Comparison of ENCODE assay signal across 21 cellular contexts in genomic region chr16:4366016-4366415, GRCh38. TPM values are rescaled to one million over a fixed set of nuclear protein-coding genes. Genes with fewer than 3 reads are reported as not detected.
A peak's percentile ranks its signal among the peaks of the same experiment; 100 is the strongest.
DNase-seq lines count a peak whose midpoint lies in the region; ATAC-seq, FAIRE-seq and TF ChIP-seq lines count a peak whose summit lies in the region.
"Had no signal": no experiment of that assay in that cellular context is flagged by ENCODE, and none has a peak within 500 bp of the region (broad histone marks: within the 10 kb centered on the region; RNA-seq: fewer than 3 reads in every experiment).

No MANE protein-coding gene starts in this region.

- TF ChIP-seq POLR2A in K562 (conservative IDR thresholded peaks at IDR 0.05), result no peak

- no peak for ATAC-seq in K562
- ATAC-seq in activated T-helper 17 cell treated with anti-CD3 and anti-CD28 coated beads, Interleukin-2, amount 50 U/mL, for 72 hours (replicated peaks), result no peak

- H3K36me3 ChIP-seq in BLaER1 (peaks cover 83% of the 10 kb centered on the region), K562 (ENCODE audit: control insufficient read depth, insufficient read depth, low read length) (peaks cover 42% of the 10 kb centered on the region; the same call in 2 of the 3 replicates), trophoblast cell (ENCODE audit: control insufficient read depth in 1 of 2, insufficient read depth in 2 of 2, low read length in 2 of 2) (peaks cover 7 to 19% of the 10 kb centered on the region in 2 experiments)

- no peak overlapping the region for H4K8ac ChIP-seq in trophoblast cell (ENCODE audit: low read depth, low read length)

- H3K18ac ChIP-seq in trophoblast cell (ENCODE audit: low read length), result no peak overlapping the region

- H3K9ac ChIP-seq in BLaER1 (no peak overlapping the region), K562 (ENCODE audit: insufficient read depth in 1 of 2, low read depth in 2 of 2, low read length in 2 of 2) (peak overlapping the region in 1 of 2 experiments; percentile 73; a peak in 2 of 4 replicates), trophoblast cell (ENCODE audit: low read length) (no peak overlapping the region)

- no peak for FAIRE-seq in K562 (lab: Jason Lieb, UNC)
- FAIRE-seq: A204.1 had no signal

- peaks cover 12 to 25% (median 22%) of the 10 kb centered on the region in 3 donors for H3K4me1 Mint-ChIP-seq in IgD-negative memory B cell
- H3K4me1 Mint-ChIP-seq in activated naive CD8-positive, alpha-beta T cell treated with anti-CD3 and anti-CD28 coated beads for 36 hours, result no peaks in the 10 kb centered on the region
- H3K4me1 Mint-ChIP-seq in activated CD4-positive, alpha-beta memory T cell treated with anti-CD3 and anti-CD28 coated beads for 36 hours (ENCODE audit: low read depth), result no peaks in the 10 kb centered on the region
- no peaks in the 10 kb centered on the region for H3K4me1 Mint-ChIP-seq in activated T-helper 17 cell treated with anti-CD3 and anti-CD28 coated beads, Interleukin-2, amount 50 U/mL, for 72 hours
- H3K4me1 Mint-ChIP-seq: CD14-positive monocyte had no signal

- no TSS peak for BruUV-seq in K562 (replicated peaks; lab: Mats Ljungman, UMichigan)

- no peak overlapping the region for H2AK5ac ChIP-seq in trophoblast cell (ENCODE audit: low read length)

- H3K14ac ChIP-seq in trophoblast cell (ENCODE audit: low read length), result no peak overlapping the region

- peaks cover 25% of the 10 kb centered on the region for H3K4me1 ChIP-seq in BLaER1
- peaks cover 17 to 62% of the 10 kb centered on the region in 2 experiments for H3K4me1 ChIP-seq in K562 (replicated peaks in 1 of 2; ENCODE audit: control insufficient read depth in 2 of 2, insufficient read depth in 2 of 2, low read length in 2 of 2)
- peaks cover 25 to 30% of the 10 kb centered on the region in 2 experiments for H3K4me1 ChIP-seq in trophoblast cell (ENCODE audit: control insufficient read depth in 1 of 2, insufficient read depth in 2 of 2, low read length in 2 of 2)
- H3K4me1 ChIP-seq: HAP-1 had no signal

- peak overlapping the region in 2 of 3 donors; percentile 93 to 94 for H3K27ac Mint-ChIP-seq in IgD-negative memory B cell
- H3K27ac Mint-ChIP-seq in activated naive CD8-positive, alpha-beta T cell treated with anti-CD3 and anti-CD28 coated beads for 36 hours, result no peak overlapping the region
- no peak overlapping the region for H3K27ac Mint-ChIP-seq in activated CD4-positive, alpha-beta memory T cell treated with anti-CD3 and anti-CD28 coated beads for 36 hours
- H3K27ac Mint-ChIP-seq in activated T-helper 17 cell treated with anti-CD3 and anti-CD28 coated beads, Interleukin-2, amount 50 U/mL, for 72 hours, result no peak overlapping the region

- peak overlapping the region; percentile 23 for H2BK120ac ChIP-seq in trophoblast cell (ENCODE audit: insufficient read depth, low read length, poor library complexity)

- H3K9me3 Mint-ChIP-seq in IgD-negative memory B cell, result no peaks in the 10 kb centered on the region
- H3K9me3 Mint-ChIP-seq in activated naive CD8-positive, alpha-beta T cell treated with anti-CD3 and anti-CD28 coated beads for 36 hours, result no peaks in the 10 kb centered on the region
- H3K9me3 Mint-ChIP-seq in activated CD4-positive, alpha-beta memory T cell treated with anti-CD3 and anti-CD28 coated beads for 36 hours, result no peaks in the 10 kb centered on the region
- no peaks in the 10 kb centered on the region for H3K9me3 Mint-ChIP-seq in activated T-helper 17 cell treated with anti-CD3 and anti-CD28 coated beads, Interleukin-2, amount 50 U/mL, for 72 hours
- H3K9me3 Mint-ChIP-seq: CD14-positive monocyte had no signal

- peak overlapping the region in 2 of 4 donors; percentile 65 for H3K4me3 Mint-ChIP-seq in IgD-negative memory B cell
- no peak overlapping the region for H3K4me3 Mint-ChIP-seq in activated naive CD8-positive, alpha-beta T cell treated with anti-CD3 and anti-CD28 coated beads for 36 hours
- H3K4me3 Mint-ChIP-seq in activated CD4-positive, alpha-beta memory T cell treated with anti-CD3 and anti-CD28 coated beads for 36 hours, result no peak overlapping the region
- no peak overlapping the region for H3K4me3 Mint-ChIP-seq in activated T-helper 17 cell treated with anti-CD3 and anti-CD28 coated beads, Interleukin-2, amount 50 U/mL, for 72 hours
- H3K4me3 Mint-ChIP-seq: CD14-positive monocyte had no signal

- no peaks in the 10 kb centered on the region for H3K27me3 Mint-ChIP-seq in IgD-negative memory B cell
- no peaks in the 10 kb centered on the region for H3K27me3 Mint-ChIP-seq in activated naive CD8-positive, alpha-beta T cell treated with anti-CD3 and anti-CD28 coated beads for 36 hours
- H3K27me3 Mint-ChIP-seq in activated CD4-positive, alpha-beta memory T cell treated with anti-CD3 and anti-CD28 coated beads for 36 hours, result no peaks in the 10 kb centered on the region
- H3K27me3 Mint-ChIP-seq in activated T-helper 17 cell treated with anti-CD3 and anti-CD28 coated beads, Interleukin-2, amount 50 U/mL, for 72 hours, result no peaks in the 10 kb centered on the region

- H3K79me2 ChIP-seq in K562 (ENCODE audit: control insufficient read depth, insufficient read depth, low read length) (no peaks in the 10 kb centered on the region), trophoblast cell (ENCODE audit: control insufficient read depth, insufficient read depth, low read length, poor library complexity) (no peaks in the 10 kb centered on the region)

- no peak overlapping the region for H3K4me3 ChIP-seq in BLaER1
- no peak overlapping the region for H3K4me3 ChIP-seq in K562
- H3K4me3 ChIP-seq in trophoblast cell (ENCODE audit: low read depth, low read length), result no peak overlapping the region
- H3K4me3 ChIP-seq: HAP-1, SK-N-MC had no signal

- H4K20me1 ChIP-seq in BLaER1, result peaks cover 87% of the 10 kb centered on the region
- H4K20me1 ChIP-seq in K562 (replicated peaks; ENCODE audit: control insufficient read depth, insufficient read depth, low read length), result 0 out of 2 replicates have a peak, but pooled peaks cover 2% of the 10 kb centered on the region

- H3K4ac ChIP-seq in trophoblast cell (ENCODE audit: low read depth, low read length), result no peak overlapping the region

- in situ Hi-C loops in K562 (cut with MboI), result no loop called here

- H3K4me2 ChIP-seq in BLaER1 (peak overlapping the region; percentile 70), K562 (ENCODE audit: insufficient read depth, low read length) (no peak overlapping the region), trophoblast cell (ENCODE audit: low read length) (no peak overlapping the region)

- TF ChIP-seq RAD21 in K562 (CRISPR knock-in tag; conservative IDR thresholded peaks at IDR 0.05 in 1 of 2, IDR thresholded peaks at IDR 0.05 in 1 of 2), result no peak

- no peak overlapping the region for H4K12ac ChIP-seq in trophoblast cell (ENCODE audit: low read depth, low read length)

- H2BK5ac ChIP-seq in trophoblast cell (ENCODE audit: low read depth, low read length, poor library complexity), result no peak overlapping the region

- POLR2A ChIA-PET in K562 (lab: Yijun Ruan, JAX), result no interaction called here
- POLR2A ChIA-PET in activated CD4-positive, alpha-beta memory T cell treated with anti-CD3 and anti-CD28 coated beads for 36 hours (lab: Charles Lee), result no interaction called here

- intact Hi-C loops in K562 (cut with micrococcal nuclease), result no loop called here
- intact Hi-C loops in activated CD4-positive, alpha-beta memory T cell treated with anti-CD3 and anti-CD28 coated beads for 36 hours (cut with micrococcal nuclease), result no loop called here

- H3K9me3 ChIP-seq in BLaER1, result no peaks in the 10 kb centered on the region
- no peaks in the 10 kb centered on the region for H3K9me3 ChIP-seq in K562 (replicated peaks; ENCODE audit: control insufficient read depth, insufficient read depth, low read depth, low read length)
- peaks cover 4% of the 10 kb centered on the region for H3K9me3 ChIP-seq in trophoblast cell (ENCODE audit: insufficient read depth, low read depth, low read length)
- H3K9me3 ChIP-seq: HAP-1 had no signal

- H3K23ac ChIP-seq in trophoblast cell (ENCODE audit: low read length), result no peak overlapping the region

- H3K9me1 ChIP-seq in K562 (ENCODE audit: control insufficient read depth, insufficient read depth, low read length), result no peaks in the 10 kb centered on the region

- no peak for TF ChIP-seq CTCF in K562 (IDR thresholded peaks at IDR 0.05 in 2 of 3, conservative IDR thresholded peaks at IDR 0.05 in 1 of 3; ENCODE audit: insufficient read depth in 2 of 3, low read depth in 1 of 3, low read length in 3 of 3)

- CTCF ChIA-PET in K562 (lab: Yijun Ruan, JAX; ENCODE audit: low intra/inter-chr PET ratio), result no interaction called here
- CTCF ChIA-PET in activated CD4-positive, alpha-beta memory T cell treated with anti-CD3 and anti-CD28 coated beads for 36 hours (lab: Charles Lee), result interaction anchor here (1.1 kb wide), 1 partner anchor 57 kb away, joined by 3 read pairs; no protein-coding TSS in a partner anchor

- 0 out of 2 replicates have a peak overlapping the region, but pooled peaks have one; percentile 27 for H3K27ac ChIP-seq in BLaER1
- H3K27ac ChIP-seq in K562 (ENCODE audit: extremely low read depth, low read depth, low read length), result no peak overlapping the region
- no peak overlapping the region for H3K27ac ChIP-seq in trophoblast cell (ENCODE audit: low read depth, low read length)
- H3K27ac ChIP-seq: SK-N-MC had no signal

- peak overlapping the region; percentile 36 for H4K91ac ChIP-seq in trophoblast cell (ENCODE audit: low read depth, low read length)

- H3K27me3 ChIP-seq in BLaER1 (no peaks in the 10 kb centered on the region), K562 (ENCODE audit: control insufficient read depth in 2 of 2, insufficient read depth in 2 of 2, low read length in 2 of 2) (no peaks in the 10 kb centered on the region), trophoblast cell (ENCODE audit: insufficient read depth, low read length) (no peaks in the 10 kb centered on the region)

- H3K79me1 ChIP-seq in trophoblast cell (ENCODE audit: low read length), result peaks cover 6% of the 10 kb centered on the region

- H2BK12ac ChIP-seq in trophoblast cell (ENCODE audit: low read length), result peak overlapping the region; percentile 54

- no peak for DNase-seq in K562 (ENCODE audit: extremely low read depth in 1 of 4, low spot score in 3 of 4)
- DNase-seq in trophoblast cell, result no peak
- DNase-seq in activated naive CD8-positive, alpha-beta T cell treated with anti-CD3 and anti-CD28 coated beads for 36 hours, result no peak
- DNase-seq in activated CD4-positive, alpha-beta memory T cell treated with anti-CD3 and anti-CD28 coated beads for 36 hours, result no peak
- DNase-seq in COLO829 (ENCODE audit: low spot score), result no peak
- DNase-seq: GOT3, IMR-90, NCI-H1092, NCI-H1417 treated with DMSO at 0.1 percent for 48 hours, NCI-H1694 treated with DMSO at 0.1 percent for 48 hours, NCI-H2081, NCI-H2227 treated with DMSO at 0.1 percent for 48 hours, NCI-H526 treated with DMSO at 0.1 percent for 48 hours, SIG-M5 had no signal

- peaks cover 7% of the 10 kb centered on the region for H3K36me3 Mint-ChIP-seq in IgD-negative memory B cell
- H3K36me3 Mint-ChIP-seq in activated naive CD8-positive, alpha-beta T cell treated with anti-CD3 and anti-CD28 coated beads for 36 hours, result peaks cover 4% of the 10 kb centered on the region
- H3K36me3 Mint-ChIP-seq in activated CD4-positive, alpha-beta memory T cell treated with anti-CD3 and anti-CD28 coated beads for 36 hours, result peaks cover 3% of the 10 kb centered on the region
- peaks cover 31% of the 10 kb centered on the region for H3K36me3 Mint-ChIP-seq in activated T-helper 17 cell treated with anti-CD3 and anti-CD28 coated beads, Interleukin-2, amount 50 U/mL, for 72 hours (ENCODE audit: low read depth)

- 91% methylated on average over 10 of the region's 13 CpGs for WGBS in K562 (ENCODE audit: insufficient coverage, low coverage, missing lambda C conversion rate)
- no CpG with 5 or more reads among the region's 13 CpGs for WGBS in trophoblast cell (ENCODE audit: extremely low coverage, insufficient coverage, insufficient read length)

- H2AFZ ChIP-seq in K562 (ENCODE audit: low read depth, low read length) (no peak overlapping the region), trophoblast cell (ENCODE audit: insufficient read depth, low read length, poor library complexity) (no peak overlapping the region)

- TF ChIP-seq EP300 in K562 (IDR thresholded peaks at IDR 0.05; ENCODE audit: low read length), result no peak

RNA-seq across cellular contexts. Expression of gene VASN, which starts 5.6 kb away (rescaled TPM):
- polyA plus RNA-seq in IgD-negative memory B cell (0.45 TPM), K562 (2011; rRNA removed) (0.31 and 1.2 TPM in 2 replicates), K562 (2014; fragmentation: Illumina TruSeq; extraction: Trizol) (0.16 and 0.42 TPM in 2 replicates), K562 (2014; fragmentation: Nextera tagmentation; extraction: Ambion mirVana) (under 1 TPM in 1 of 2 experiments, not detected in 1; 0.01 TPM), K562 (2014; rRNA removed) (0.78 and 0.90 TPM in 2 replicates)
- total RNA-seq in K562 (2011; cell fraction: chromatin; rRNA removed; ENCODE audit: low replicate concordance), result 1.2 and 9.8 TPM in 2 replicates
- 10.1 and 15.2 TPM in 2 replicates for total RNA-seq in K562 (2011; cell fraction: nucleolus; rRNA removed)
- total RNA-seq in K562 (2011; cell fraction: nucleoplasm; rRNA removed), result 3.7 and 5.7 TPM in 2 replicates
- total RNA-seq in K562 (2014; rRNA removed) (1.7 and 2.2 TPM in 2 replicates), K562 (2014; rRNA removed; fragmentation: Illumina TruSeq; extraction: Trizol) (0.06 and 0.07 TPM in 2 replicates), K562 (2015; rRNA removed; fragmentation: Illumina TruSeq; extraction: Trizol) (0.51 and 1.1 TPM in 2 replicates), K562 (2021) (2.4 and 2.5 TPM in 2 replicates)
- polyA plus RNA-seq in K562 (2011; cell fraction: cytosol; rRNA removed), result 0.78 and 3.2 TPM in 2 replicates
- 1.2 and 2.6 TPM in 2 replicates for polyA plus RNA-seq in K562 (2011; cell fraction: nucleus; rRNA removed)
- polyA plus RNA-seq in K562 (2012), result 2.9 and 6.1 TPM in 2 replicates
- 0.56 and 0.63 TPM in 2 replicates for polyA minus RNA-seq in K562 (2011; rRNA and poly(A)+ RNA removed)
- polyA minus RNA-seq in K562 (2011; cell fraction: cytosol; rRNA and poly(A)+ RNA removed), result 1.1 and 2.8 TPM in 2 replicates
- 3.4 and 6.3 TPM in 2 replicates for polyA minus RNA-seq in K562 (2011; cell fraction: nucleus; rRNA and poly(A)+ RNA removed)
- 17.6 and 18.2 TPM in 2 replicates for polyA plus RNA-seq in trophoblast cell (2013)
- under 1 TPM in 1 of 2 experiments, not detected in 1; 0.08 TPM for total RNA-seq in activated naive CD8-positive, alpha-beta T cell treated with anti-CD3 and anti-CD28 coated beads for 36 hours
- under 1 TPM in 1 of 2 experiments, not detected in 1; 0.07 TPM for total RNA-seq in activated CD4-positive, alpha-beta memory T cell treated with anti-CD3 and anti-CD28 coated beads for 36 hours
- under 1 TPM; 0.11 to 0.29 TPM for total RNA-seq in activated T-helper 17 cell treated with anti-CD3 and anti-CD28 coated beads, Interleukin-2, amount 50 U/mL, for 72 hours
- polyA plus RNA-seq: CD14-positive monocyte had no signal

RNA-seq across cellular contexts. Expression of gene PAM16, which starts 14.9 kb away (rescaled TPM):
- polyA plus RNA-seq in IgD-negative memory B cell (40.4 TPM), K562 (2011; rRNA removed) (79.3 and 88.9 TPM in 2 replicates), K562 (2014; fragmentation: Illumina TruSeq; extraction: Trizol) (49.0 and 66.3 TPM in 2 replicates), K562 (2014; fragmentation: Nextera tagmentation; extraction: Ambion mirVana) (10 to 100 TPM; 41.5 to 81.1 TPM), K562 (2014; rRNA removed) (243 and 273 TPM in 2 replicates)
- total RNA-seq in K562 (2011; cell fraction: chromatin; rRNA removed; ENCODE audit: low replicate concordance), result 70.0 and 135 TPM in 2 replicates
- total RNA-seq in K562 (2011; cell fraction: nucleolus; rRNA removed), result 74.5 and 92.1 TPM in 2 replicates
- 76.8 and 107 TPM in 2 replicates for total RNA-seq in K562 (2011; cell fraction: nucleoplasm; rRNA removed)
- total RNA-seq in K562 (2014; rRNA removed) (173 and 213 TPM in 2 replicates), K562 (2014; rRNA removed; fragmentation: Illumina TruSeq; extraction: Trizol) (32.6 and 38.7 TPM in 2 replicates), K562 (2015; rRNA removed; fragmentation: Illumina TruSeq; extraction: Trizol) (48.4 and 56.1 TPM in 2 replicates), K562 (2021) (123 and 150 TPM in 2 replicates)
- 175 and 283 TPM in 2 replicates for polyA plus RNA-seq in K562 (2011; cell fraction: cytosol; rRNA removed)
- 85.0 and 101 TPM in 2 replicates for polyA plus RNA-seq in K562 (2011; cell fraction: nucleus; rRNA removed)
- polyA plus RNA-seq in K562 (2012), result 96.6 and 100 TPM in 2 replicates
- 10.6 and 11.8 TPM in 2 replicates for polyA minus RNA-seq in K562 (2011; rRNA and poly(A)+ RNA removed)
- polyA minus RNA-seq in K562 (2011; cell fraction: cytosol; rRNA and poly(A)+ RNA removed), result 19.8 and 22.7 TPM in 2 replicates
- 10.8 and 13.7 TPM in 2 replicates for polyA minus RNA-seq in K562 (2011; cell fraction: nucleus; rRNA and poly(A)+ RNA removed)
- polyA plus RNA-seq in trophoblast cell (2013), result 40.6 and 45.5 TPM in 2 replicates
- 10 to 100 TPM; 73.0 to 73.9 TPM for total RNA-seq in activated naive CD8-positive, alpha-beta T cell treated with anti-CD3 and anti-CD28 coated beads for 36 hours
- total RNA-seq in activated CD4-positive, alpha-beta memory T cell treated with anti-CD3 and anti-CD28 coated beads for 36 hours, result 10 to 100 TPM; 52.8 to 63.4 TPM
- total RNA-seq in activated T-helper 17 cell treated with anti-CD3 and anti-CD28 coated beads, Interleukin-2, amount 50 U/mL, for 72 hours, result 10 to 100 TPM; 40.4 to 74.7 TPM

RNA-seq across cellular contexts. Expression of gene GLIS2, which starts 50.1 kb away (rescaled TPM):
- not detected for polyA plus RNA-seq in IgD-negative memory B cell
- 2.1 and 6.1 TPM in 2 replicates for total RNA-seq in K562 (2011; cell fraction: chromatin; rRNA removed; ENCODE audit: low replicate concordance)
- total RNA-seq in K562 (2011; cell fraction: nucleolus; rRNA removed), result 3.8 and 4.2 TPM in 2 replicates
- 2.9 and 3.6 TPM in 2 replicates for total RNA-seq in K562 (2011; cell fraction: nucleoplasm; rRNA removed)
- 0.91 and 1.4 TPM in 2 replicates for total RNA-seq in K562 (2014; rRNA removed)
- 0.10 and 0.11 TPM in 2 replicates for total RNA-seq in K562 (2014; rRNA removed; fragmentation: Illumina TruSeq; extraction: Trizol)
- total RNA-seq in K562 (2015; rRNA removed; fragmentation: Illumina TruSeq; extraction: Trizol), result 0.33 and 0.68 TPM in 2 replicates
- 7.6 and 9.0 TPM in 2 replicates for total RNA-seq in K562 (2021)
- 0.57 and 1.0 TPM in 2 replicates for polyA plus RNA-seq in K562 (2011; rRNA removed)
- 1.0 and 2.2 TPM in 2 replicates for polyA plus RNA-seq in K562 (2011; cell fraction: cytosol; rRNA removed)
- polyA plus RNA-seq in K562 (2011; cell fraction: nucleus; rRNA removed), result 2.8 and 4.9 TPM in 2 replicates
- 6.8 and 7.9 TPM in 2 replicates for polyA plus RNA-seq in K562 (2012)
- 2.2 and 5.8 TPM in 2 replicates for polyA plus RNA-seq in K562 (2014; fragmentation: Illumina TruSeq; extraction: Trizol)
- polyA plus RNA-seq in K562 (2014; fragmentation: Nextera tagmentation; extraction: Ambion mirVana), result under 1 TPM; 0.10 to 0.25 TPM
- polyA plus RNA-seq in K562 (2014; rRNA removed), result 2.3 and 2.9 TPM in 2 replicates
- 0.27 and 0.32 TPM in 2 replicates for polyA minus RNA-seq in K562 (2011; rRNA and poly(A)+ RNA removed)
- 3.3 and 4.6 TPM in 2 replicates for polyA minus RNA-seq in K562 (2011; cell fraction: cytosol; rRNA and poly(A)+ RNA removed)
- 1.00 and 1.1 TPM in 2 replicates for polyA minus RNA-seq in K562 (2011; cell fraction: nucleus; rRNA and poly(A)+ RNA removed)
- 22.5 and 23.2 TPM in 2 replicates for polyA plus RNA-seq in trophoblast cell (2013)
- total RNA-seq in activated naive CD8-positive, alpha-beta T cell treated with anti-CD3 and anti-CD28 coated beads for 36 hours, result under 1 TPM; 0.08 to 0.16 TPM
- under 1 TPM; 0.52 to 0.68 TPM for total RNA-seq in activated CD4-positive, alpha-beta memory T cell treated with anti-CD3 and anti-CD28 coated beads for 36 hours
- total RNA-seq in activated T-helper 17 cell treated with anti-CD3 and anti-CD28 coated beads, Interleukin-2, amount 50 U/mL, for 72 hours, result 1 to 10 TPM in 1 of 2 donors, under 1 TPM in 1; 0.37 to 1.6 TPM
- polyA plus RNA-seq: CD14-positive monocyte had no signal

RNA-seq across cellular contexts. Expression of gene CORO7, which starts 50.4 kb away (rescaled TPM):
- polyA plus RNA-seq in IgD-negative memory B cell (108 TPM), K562 (2011; rRNA removed) (15.4 and 35.9 TPM in 2 replicates), K562 (2014; fragmentation: Illumina TruSeq; extraction: Trizol) (21.6 and 29.6 TPM in 2 replicates), K562 (2014; fragmentation: Nextera tagmentation; extraction: Ambion mirVana) (under 1 TPM; 0.45 to 0.51 TPM), K562 (2014; rRNA removed) (54.1 and 63.1 TPM in 2 replicates)
- total RNA-seq in K562 (2011; cell fraction: chromatin; rRNA removed; ENCODE audit: low replicate concordance), result 91.2 and 301 TPM in 2 replicates
- 159 and 160 TPM in 2 replicates for total RNA-seq in K562 (2011; cell fraction: nucleolus; rRNA removed)
- 112 and 116 TPM in 2 replicates for total RNA-seq in K562 (2011; cell fraction: nucleoplasm; rRNA removed)
- total RNA-seq in K562 (2014; rRNA removed) (30.5 and 37.8 TPM in 2 replicates), K562 (2014; rRNA removed; fragmentation: Illumina TruSeq; extraction: Trizol) (6.9 and 8.5 TPM in 2 replicates), K562 (2015; rRNA removed; fragmentation: Illumina TruSeq; extraction: Trizol) (18.7 and 21.0 TPM in 2 replicates), K562 (2021) (67.0 and 77.2 TPM in 2 replicates)
- polyA plus RNA-seq in K562 (2011; cell fraction: cytosol; rRNA removed), result 17.5 and 26.3 TPM in 2 replicates
- polyA plus RNA-seq in K562 (2011; cell fraction: nucleus; rRNA removed), result 184 and 367 TPM in 2 replicates
- 31.1 and 80.3 TPM in 2 replicates for polyA plus RNA-seq in K562 (2012)
- 11.1 and 17.7 TPM in 2 replicates for polyA minus RNA-seq in K562 (2011; rRNA and poly(A)+ RNA removed)
- polyA minus RNA-seq in K562 (2011; cell fraction: cytosol; rRNA and poly(A)+ RNA removed), result 33.7 and 44.1 TPM in 2 replicates
- 52.4 and 63.5 TPM in 2 replicates for polyA minus RNA-seq in K562 (2011; cell fraction: nucleus; rRNA and poly(A)+ RNA removed)
- polyA plus RNA-seq in trophoblast cell (2013), result 18.8 and 18.9 TPM in 2 replicates
- total RNA-seq in activated naive CD8-positive, alpha-beta T cell treated with anti-CD3 and anti-CD28 coated beads for 36 hours, result 10 to 100 TPM; 66.2 to 73.1 TPM
- total RNA-seq in activated CD4-positive, alpha-beta memory T cell treated with anti-CD3 and anti-CD28 coated beads for 36 hours, result 100 to 1,000 TPM in 1 of 2 experiments, 10 to 100 TPM in 1; 90.4 to 101 TPM
- 100 to 1,000 TPM in 1 of 2 donors, 10 to 100 TPM in 1; 82.6 to 114 TPM for total RNA-seq in activated T-helper 17 cell treated with anti-CD3 and anti-CD28 coated beads, Interleukin-2, amount 50 U/mL, for 72 hours

RNA-seq across cellular contexts. Expression of gene DNAJA3, which starts 59.7 kb away (rescaled TPM):
- 42.7 TPM for polyA plus RNA-seq in IgD-negative memory B cell
- total RNA-seq in K562 (2011; cell fraction: chromatin; rRNA removed; ENCODE audit: low replicate concordance), result 136 and 226 TPM in 2 replicates
- 126 and 149 TPM in 2 replicates for total RNA-seq in K562 (2011; cell fraction: nucleolus; rRNA removed)
- 142 and 159 TPM in 2 replicates for total RNA-seq in K562 (2011; cell fraction: nucleoplasm; rRNA removed)
- total RNA-seq in K562 (2014; rRNA removed), result 105 and 143 TPM in 2 replicates
- total RNA-seq in K562 (2014; rRNA removed; fragmentation: Illumina TruSeq; extraction: Trizol), result 59.6 and 64.7 TPM in 2 replicates
- total RNA-seq in K562 (2015; rRNA removed; fragmentation: Illumina TruSeq; extraction: Trizol), result 77.0 and 78.4 TPM in 2 replicates
- total RNA-seq in K562 (2021), result 86.1 and 86.6 TPM in 2 replicates
- 67.0 and 79.0 TPM in 2 replicates for polyA plus RNA-seq in K562 (2011; rRNA removed)
- polyA plus RNA-seq in K562 (2011; cell fraction: cytosol; rRNA removed), result 67.8 and 77.0 TPM in 2 replicates
- 144 and 165 TPM in 2 replicates for polyA plus RNA-seq in K562 (2011; cell fraction: nucleus; rRNA removed)
- polyA plus RNA-seq in K562 (2012), result 62.5 and 74.7 TPM in 2 replicates
- 80.0 and 88.3 TPM in 2 replicates for polyA plus RNA-seq in K562 (2014; fragmentation: Illumina TruSeq; extraction: Trizol)
- polyA plus RNA-seq in K562 (2014; fragmentation: Nextera tagmentation; extraction: Ambion mirVana), result 10 to 100 TPM in 1 of 2 experiments, 1 to 10 TPM in 1; 8.1 to 14.1 TPM
- 91.2 and 121 TPM in 2 replicates for polyA plus RNA-seq in K562 (2014; rRNA removed)
- 40.6 and 53.4 TPM in 2 replicates for polyA minus RNA-seq in K562 (2011; rRNA and poly(A)+ RNA removed)
- 33.4 and 38.2 TPM in 2 replicates for polyA minus RNA-seq in K562 (2011; cell fraction: cytosol; rRNA and poly(A)+ RNA removed)
- 41.6 and 64.8 TPM in 2 replicates for polyA minus RNA-seq in K562 (2011; cell fraction: nucleus; rRNA and poly(A)+ RNA removed)
- 32.8 and 34.3 TPM in 2 replicates for polyA plus RNA-seq in trophoblast cell (2013)
- total RNA-seq in activated naive CD8-positive, alpha-beta T cell treated with anti-CD3 and anti-CD28 coated beads for 36 hours, result 100 to 1,000 TPM; 103 to 107 TPM
- 10 to 100 TPM; 74.6 to 75.0 TPM for total RNA-seq in activated CD4-positive, alpha-beta memory T cell treated with anti-CD3 and anti-CD28 coated beads for 36 hours
- total RNA-seq in activated T-helper 17 cell treated with anti-CD3 and anti-CD28 coated beads, Interleukin-2, amount 50 U/mL, for 72 hours, result 10 to 100 TPM; 50.3 to 81.1 TPM

Comparison
In these comparisons a context has a peak if more than half of its experiments do, and no peak if none do; other contexts are left out.
1. H3K27ac Mint-ChIP-seq: peak in IgD-negative memory B cell (2 of 3); none in activated naive CD8-positive, alpha-beta T cell treated with anti-CD3 and anti-CD28 coated beads for 36 hours (single experiment), activated CD4-positive, alpha-beta memory T cell treated with anti-CD3 and anti-CD28 coated beads for 36 hours (single experiment) and activated T-helper 17 cell treated with anti-CD3 and anti-CD28 coated beads, Interleukin-2, amount 50 U/mL, for 72 hours (single experiment).